ENCODE assay signal across 21 cellular contexts in genomic region chr13:77056382-77056781, GRCh38. TPM values are rescaled to one million over a fixed set of nuclear protein-coding genes. Genes with fewer than 3 reads are reported as not detected.
DNase-seq lines count a peak whose midpoint lies in the region; ATAC-seq and TF ChIP-seq lines count a peak whose summit lies in the region.
"Had no signal": no experiment of that assay in that cellular context is flagged by ENCODE, and none has a peak within 500 bp of the region (broad histone marks: within the 10 kb centered on the region; RNA-seq: fewer than 3 reads in every experiment).

No MANE protein-coding gene starts in this region.

- H3K4me3 Mint-ChIP-seq in memory B cell: no peak overlapping the region
- H3K4me3 Mint-ChIP-seq: stimulated activated naive CD8-positive, alpha-beta T cell treated with anti-CD3 and anti-CD28 coated beads, Interleukin-15, Interleukin-2, amounts not matched to agents 100 ng/mL and 50 ng/mL, for 24 hours had no signal

- H3K4me3 ChIP-seq in choroid plexus epithelial cell (ENCODE audit: low read depth, low read length) (no peak overlapping the region), MG63 (no peak overlapping the region)
- H3K4me3 ChIP-seq: adrenal gland, cardiac muscle cell, PC-9, skin epidermis, transverse colon had no signal

- no peaks in the 10 kb centered on the region for H3K27me3 Mint-ChIP-seq in memory B cell
- H3K27me3 Mint-ChIP-seq: progenitor cell of endocrine pancreas; stimulated activated naive CD8-positive, alpha-beta T cell treated with anti-CD3 and anti-CD28 coated beads, Interleukin-15, Interleukin-2, amounts not matched to agents 100 ng/mL and 50 ng/mL, for 24 hours had no signal

- DNase-seq in AG09319 (ENCODE audit: extremely low read depth, low read depth) (no peak), choroid plexus epithelial cell (ENCODE audit: low read depth) (peak; percentile 9), memory B cell (ENCODE audit: low spot score in 2 of 2) (no peak), NCI-H2196 treated with DMSO at 0.1 percent for 48 hours (lab: John Stamatoyannopoulos, UW; ENCODE audit: unreplicated experiment) (no peak), MG63 (no peak)
- no peak for DNase-seq in effector CD4-positive, alpha-beta T cell
- DNase-seq: adrenal gland, Caco-2, foreskin fibroblast, midbrain, NCI-H1092 treated with DMSO at 0.1 percent for 48 hours, NCI-H2171 treated with DMSO at 0.1 percent for 48 hours, PC-9, SHP77 treated with DMSO at 0.1 percent for 48 hours, transverse colon had no signal

- no peaks in the 10 kb centered on the region for H3K9me3 Mint-ChIP-seq in memory B cell
- H3K9me3 Mint-ChIP-seq: activated T-helper 2 cell treated with anti-CD3 and anti-CD28 coated beads, Interferon-gamma antibody, Interleukin-2, Interleukin-4, amounts not matched to agents 10 μg/mL and 5 μg/mL and 100 μg/mL, durations not matched to agents 14 hours and 24 hours and 36 hours; stimulated activated naive CD8-positive, alpha-beta T cell treated with anti-CD3 and anti-CD28 coated beads, Interleukin-15, Interleukin-2, amounts not matched to agents 100 ng/mL and 50 ng/mL, for 24 hours had no signal

- H3K4me1 Mint-ChIP-seq in memory B cell: peaks cover 5% of the 10 kb centered on the region

- H3K27ac Mint-ChIP-seq in memory B cell: peak overlapping the region; percentile 35
- H3K27ac Mint-ChIP-seq: activated T-helper 2 cell treated with anti-CD3 and anti-CD28 coated beads, Interferon-gamma antibody, Interleukin-2, Interleukin-4, amounts not matched to agents 10 μg/mL and 5 μg/mL and 100 μg/mL, durations not matched to agents 14 hours and 24 hours and 36 hours; progenitor cell of endocrine pancreas; stimulated activated naive CD8-positive, alpha-beta T cell treated with anti-CD3 and anti-CD28 coated beads, Interleukin-15, Interleukin-2, amounts not matched to agents 100 ng/mL and 50 ng/mL, for 24 hours had no signal

- H3K36me3 ChIP-seq in MG63: peaks cover 11% of the 10 kb centered on the region

- peaks cover 25% of the 10 kb centered on the region for H3K36me3 Mint-ChIP-seq in memory B cell

- no peak for ATAC-seq in memory B cell (ENCODE audit: low read depth)

- peak; percentile 20; the same call in 1 of the 2 replicates for TF ChIP-seq CTCF in 22Rv1 (IDR thresholded peaks at IDR 0.05)
- peak; percentile 1; the same call in 1 of the 2 replicates for TF ChIP-seq CTCF in AG09319 (IDR thresholded peaks at IDR 0.05; ENCODE audit: low read depth, low read length)
- TF ChIP-seq CTCF in choroid plexus epithelial cell (conservative IDR thresholded peaks at IDR 0.05; ENCODE audit: low read depth, low read length): no peak

- H3K27ac ChIP-seq in 22Rv1: peak overlapping the region; percentile 43
- H3K27ac ChIP-seq: adrenal gland, cardiac muscle cell, PC-9, skin epidermis, transverse colon had no signal

- no peaks in the 10 kb centered on the region for H3K27me3 ChIP-seq in MG63
- H3K27me3 ChIP-seq: adrenal gland, cardiac muscle cell, transverse colon had no signal

- no peaks in the 10 kb centered on the region for H3K9me3 ChIP-seq in MG63
- H3K9me3 ChIP-seq: adrenal gland, Caco-2, transverse colon had no signal

RNA-seq across cellular contexts. Expression of gene FBXL3, which starts 29.4 kb away (rescaled TPM):
- total RNA-seq in MG63 (2014; rRNA removed; shearing (Covaris generic); ENCODE audit: low replicate concordance): 27.3 and 32.5 TPM in 2 replicates
